In genomic region chr7:27109533-27110162, GRCh38 we compare ENCODE assay signal across 20 cellular contexts. TPM values are rescaled to one million over a fixed set of nuclear protein-coding genes. Genes with fewer than 3 reads are reported as not detected.
A peak's percentile ranks its signal among the peaks of the same experiment; 100 is the strongest.
DNase-seq lines count a peak whose midpoint lies in the region; ATAC-seq and TF ChIP-seq lines count a peak whose summit lies in the region.
"Had no signal": no experiment of that assay in that cellular context is flagged by ENCODE, and none has a peak within 500 bp of the region (broad histone marks: within the 10 kb centered on the region; RNA-seq: fewer than 3 reads in every experiment).

No MANE protein-coding gene starts in this region.

- H4K20me1 ChIP-seq in osteoblast (ENCODE audit: insufficient read depth, low read length) = peaks cover 5% of the 10 kb centered on the region

- no peak for TF ChIP-seq EP300 in gastroesophageal sphincter (IDR thresholded peaks at IDR 0.05)

- peak overlapping the region; percentile 95 for H3K27ac ChIP-seq in AG04450 (ENCODE audit: low read depth, low read length)
- peak overlapping the region in 3 of 5 donors; percentile 36 to 97 (median 90) for H3K27ac ChIP-seq in adrenal gland
- peak overlapping the region; percentile 94 to 99 (median 98) for H3K27ac ChIP-seq in gastroesophageal sphincter
- no peak overlapping the region for H3K27ac ChIP-seq in osteoblast (ENCODE audit: low read depth, low read length)

- H3K27me3 ChIP-seq in AG04450 (ENCODE audit: control insufficient read depth, insufficient read depth, low read length) (no peaks in the 10 kb centered on the region), adrenal gland (no peaks in the 10 kb centered on the region), gastroesophageal sphincter (no peaks in the 10 kb centered on the region), osteoblast (ENCODE audit: insufficient read depth, low read length) (no peaks in the 10 kb centered on the region)

- DNase-seq in AG04450 (ENCODE audit: low read depth, low spot score) = no peak
- DNase-seq in adrenal gland = no peak
- peak; percentile 79 for DNase-seq in osteoblast (ENCODE audit: insufficient read length, low spot score, missing footprints)
- DNase-seq in Ammon's horn (ENCODE audit: low spot score) = no peak
- DNase-seq in NCI-H748 (lab: John Stamatoyannopoulos, UW; ENCODE audit: unreplicated experiment) = no peak
- DNase-seq: activated CD4-positive, alpha-beta T cell treated with anti-CD3 and anti-CD28 coated beads, Interleukin-2, amount 50 U/mL, for 4 hours; activated naive CD8-positive, alpha-beta T cell treated with anti-CD3 and anti-CD28 coated beads, Interleukin-2, amount 10 ng/mL, durations not matched to agents 7 days and 5 days; activated T-cell treated with anti-CD3 and anti-CD28 coated beads, Interleukin-2, amount 50 U/mL, for 4 hours; CD4-positive, CD25-positive, alpha-beta regulatory T cell; DND-41; heart left ventricle; naive B cell; NCI-H1436 treated with DMSO at 0.1 percent for 48 hours; NCI-H510A; stimulated activated CD4-positive, alpha-beta T cell treated with anti-CD3 and anti-CD28 coated beads, Interleukin-2, amount 100 ng/mL, for 24 hours had no signal

- TF ChIP-seq CTCF in AG04450 (IDR thresholded peaks at IDR 0.05; ENCODE audit: low read depth, low read length) (no peak), adrenal gland (IDR thresholded peaks at IDR 0.05) (no peak), gastroesophageal sphincter (IDR thresholded peaks at IDR 0.05) (no peak), osteoblast (IDR thresholded peaks at IDR 0.05; ENCODE audit: extremely low read depth, low read depth, low read length) (no peak)

- H3K36me3 ChIP-seq in adrenal gland (replicated peaks in 1 of 2) (no peaks in the 10 kb centered on the region), gastroesophageal sphincter (no peaks in the 10 kb centered on the region), osteoblast (ENCODE audit: insufficient read depth, low read length) (no peaks in the 10 kb centered on the region)
- H3K36me3 ChIP-seq: heart left ventricle had no signal

- no peak for TF ChIP-seq POLR2A in adrenal gland (IDR thresholded peaks at IDR 0.05)
- no peak for TF ChIP-seq POLR2A in gastroesophageal sphincter (IDR thresholded peaks at IDR 0.05)

- CTCF ChIA-PET in AG04450 (lab: Charles Lee) = interaction anchor here (0.5 to 3.8 kb wide), 7 partner anchors 11 to 1280 kb away, joined by 3 to 18 read pairs (median 6); partner anchors contain the start of gene HOXA5

- H3K9me3 ChIP-seq in AG04450 (ENCODE audit: control insufficient read depth, insufficient read depth, low read length) = no peaks in the 10 kb centered on the region
- no peaks in the 10 kb centered on the region for H3K9me3 ChIP-seq in adrenal gland (replicated peaks in 1 of 3)
- H3K9me3 ChIP-seq in gastroesophageal sphincter = no peaks in the 10 kb centered on the region
- no peaks in the 10 kb centered on the region for H3K9me3 ChIP-seq in osteoblast (ENCODE audit: low read depth, low read length)
- H3K9me3 ChIP-seq: heart left ventricle, SK-N-SH had no signal

- ATAC-seq in gastroesophageal sphincter (no peak), HG02973 (IDR thresholded peaks at IDR 0.05; ENCODE audit: unreplicated experiment) (no peak), GM21825 (IDR thresholded peaks at IDR 0.05; ENCODE audit: unreplicated experiment) (no peak)
- ATAC-seq: activated T-cell treated with anti-CD3 and anti-CD28 coated beads, Interleukin-2, amount 50 U/mL, for 4 hours; heart left ventricle had no signal

- 91 to 100% (median 96%) methylated on average over 1 to 3 of the region's 3 CpGs for WGBS in adrenal gland, 4 donors
- 50% methylated on average over 1 of the region's 3 CpGs; no CpG with 5 or more reads in 1 of the 2 donors for WGBS in gastroesophageal sphincter (ENCODE audit: low coverage in 1 of 2), 2 donors

- POLR2A ChIA-PET in AG04450 (lab: Yijun Ruan, JAX) = interaction anchor here (1.6 to 2.0 kb wide), 3 partner anchors 9 to 34 kb away, joined by 10 to 21 read pairs (median 15); partner anchors contain the start of gene HOXA5

- H2AFZ ChIP-seq in osteoblast (ENCODE audit: low read length) = no peak overlapping the region

- H3K4me3 ChIP-seq in AG04450 (ENCODE audit: low read depth, low read length) (peak overlapping the region; percentile 37), adrenal gland (no peak overlapping the region), gastroesophageal sphincter (peak overlapping the region in 1 of 2 donors; percentile 79), osteoblast (ENCODE audit: insufficient read depth, low read length) (no peak overlapping the region)
- H3K4me3 ChIP-seq: heart left ventricle had no signal

- H3K4me1 ChIP-seq in adrenal gland (replicated peaks in 1 of 2) = peaks cover 0 to 17% of the 10 kb centered on the region in 2 donors
- H3K4me1 ChIP-seq in gastroesophageal sphincter = peaks cover 0 to 77% (median 21%) of the 10 kb centered on the region in 3 donors
- H3K4me1 ChIP-seq in osteoblast (ENCODE audit: insufficient read depth, low read length) = peaks cover 46% of the 10 kb centered on the region

- intact Hi-C loops in adrenal gland (cut with DNase I) = loop anchor here in 1 of 2 donors (10.0 kb wide), 1 partner anchor 245 kb away; the partner anchor contains the start of gene SKAP2

- H3K79me2 ChIP-seq in osteoblast (ENCODE audit: insufficient read depth, low read length) = peaks cover 18% of the 10 kb centered on the region

- no peak overlapping the region for H3K4me2 ChIP-seq in osteoblast (ENCODE audit: insufficient read depth, low read length)
- H3K4me2 ChIP-seq: SK-N-SH had no signal

RNA-seq across cellular contexts. Expression of gene HOXA2, which starts 7.2 kb away (rescaled TPM):
- polyA plus RNA-seq in AG04450 (2011; rRNA removed) (3.1 and 4.1 TPM in 2 replicates), adrenal gland (1 to 10 TPM; 1.2 to 2.8 (median 2.0) TPM)
- 2.4 and 3.0 TPM in 2 replicates for polyA minus RNA-seq in AG04450 (2011; rRNA and poly(A)+ RNA removed)
- total RNA-seq in adrenal gland (1 to 10 TPM in 5 of 8 donors, under 1 TPM in 2, not detected in 1; 0.41 to 1.9 (median 1.1) TPM), gastroesophageal sphincter (1 to 10 TPM; 3.1 to 7.0 (median 5.0) TPM), osteoblast (0.36 and 0.59 TPM in 2 replicates)
- total RNA-seq: activated naive CD8-positive, alpha-beta T cell treated with anti-CD3 and anti-CD28 coated beads, Interleukin-2, amount 10 ng/mL, durations not matched to agents 7 days and 5 days; activated T-cell treated with anti-CD3 and anti-CD28 coated beads, Interleukin-2, amount 50 U/mL, for 4 hours; CD4-positive, CD25-positive, alpha-beta regulatory T cell; temporal lobe had no signal
- polyA plus RNA-seq: SK-N-SH had no signal

RNA-seq across cellular contexts. Expression of gene HOXA1, which starts 13.8 kb away (rescaled TPM):
- polyA plus RNA-seq in AG04450 (2011; rRNA removed) (2.6 and 2.9 TPM in 2 replicates), adrenal gland (under 1 TPM; 0.30 to 0.97 (median 0.32) TPM)
- 1.7 and 2.2 TPM in 2 replicates for polyA minus RNA-seq in AG04450 (2011; rRNA and poly(A)+ RNA removed)
- total RNA-seq in adrenal gland (1 to 10 TPM in 2 of 8 donors, under 1 TPM in 5, not detected in 1; 0.18 to 1.1 (median 0.90) TPM), gastroesophageal sphincter (1 to 10 TPM in 1 of 4 donors, under 1 TPM in 2, not detected in 1; 0.23 to 2.3 (median 0.27) TPM), osteoblast (0.72 and 1.5 TPM in 2 replicates)
- total RNA-seq: temporal lobe had no signal
- polyA plus RNA-seq: SK-N-SH had no signal

RNA-seq across cellular contexts. Expression of gene HOXA4, which starts 20.9 kb away (rescaled TPM):
- polyA plus RNA-seq in AG04450 (2011; rRNA removed) (5.4 and 5.8 TPM in 2 replicates), adrenal gland (10 to 100 TPM in 2 of 3 donors, 1 to 10 TPM in 1; 9.3 to 12.6 (median 11.3) TPM)
- 3.6 and 4.2 TPM in 2 replicates for polyA minus RNA-seq in AG04450 (2011; rRNA and poly(A)+ RNA removed)
- total RNA-seq in adrenal gland (10 to 100 TPM in 1 of 8 donors, 1 to 10 TPM in 7; 3.5 to 10.9 (median 5.6) TPM), gastroesophageal sphincter (10 to 100 TPM in 3 of 4 donors, 1 to 10 TPM in 1; 8.6 to 20.2 (median 15.3) TPM), osteoblast (0.72 and 1.2 TPM in 2 replicates)
- total RNA-seq: CD4-positive, CD25-positive, alpha-beta regulatory T cell; temporal lobe had no signal
- polyA plus RNA-seq: SK-N-SH had no signal

RNA-seq across cellular contexts. Expression of gene HOXA5, which starts 33.8 kb away (rescaled TPM):
- 48.3 and 51.0 TPM in 2 replicates for polyA plus RNA-seq in AG04450 (2011; rRNA removed)
- polyA minus RNA-seq in AG04450 (2011; rRNA and poly(A)+ RNA removed) = 37.7 and 49.7 TPM in 2 replicates
- 100 to 1,000 TPM in 1 of 8 donors, 10 to 100 TPM in 7; 39.2 to 132 (median 65.7) TPM for total RNA-seq in adrenal gland
- 10 to 100 TPM; 21.8 to 42.0 (median 25.9) TPM for polyA plus RNA-seq in adrenal gland
- total RNA-seq in gastroesophageal sphincter = 10 to 100 TPM; 11.0 to 34.6 (median 29.3) TPM
- 3.2 and 5.8 TPM in 2 replicates for total RNA-seq in osteoblast
- total RNA-seq: activated naive CD8-positive, alpha-beta T cell treated with anti-CD3 and anti-CD28 coated beads, Interleukin-2, amount 10 ng/mL, durations not matched to agents 7 days and 5 days; activated T-cell treated with anti-CD3 and anti-CD28 coated beads, Interleukin-2, amount 50 U/mL, for 4 hours; CD4-positive, CD25-positive, alpha-beta regulatory T cell; temporal lobe had no signal
- polyA plus RNA-seq: CD4-positive, CD25-positive, alpha-beta regulatory T cell; SK-N-SH had no signal

RNA-seq across cellular contexts. Expression of gene HOXA6, which starts 37.9 kb away (rescaled TPM):
- polyA plus RNA-seq in AG04450 (2011; rRNA removed) = 1.2 and 1.3 TPM in 2 replicates
- polyA minus RNA-seq in AG04450 (2011; rRNA and poly(A)+ RNA removed) = 0.91 and 2.1 TPM in 2 replicates
- 10 to 100 TPM in 7 of 8 donors, 1 to 10 TPM in 1; 8.5 to 27.2 (median 16.8) TPM for total RNA-seq in adrenal gland
- polyA plus RNA-seq in adrenal gland = 1 to 10 TPM; 1.3 to 5.6 (median 1.4) TPM
- total RNA-seq in gastroesophageal sphincter = 10 to 100 TPM in 1 of 4 donors, under 1 TPM in 1, not detected in 2; 0.46 to 12.7 TPM
- total RNA-seq in osteoblast = 5.0 and 7.6 TPM in 2 replicates
- total RNA-seq: activated naive CD8-positive, alpha-beta T cell treated with anti-CD3 and anti-CD28 coated beads, Interleukin-2, amount 10 ng/mL, durations not matched to agents 7 days and 5 days; activated T-cell treated with anti-CD3 and anti-CD28 coated beads, Interleukin-2, amount 50 U/mL, for 4 hours; CD4-positive, CD25-positive, alpha-beta regulatory T cell; heart left ventricle; temporal lobe had no signal
- polyA plus RNA-seq: CD4-positive, CD25-positive, alpha-beta regulatory T cell; heart left ventricle; SK-N-SH had no signal
